8 cellular contexts compared by ENCODE assay signal in the genomic region with DNA sequence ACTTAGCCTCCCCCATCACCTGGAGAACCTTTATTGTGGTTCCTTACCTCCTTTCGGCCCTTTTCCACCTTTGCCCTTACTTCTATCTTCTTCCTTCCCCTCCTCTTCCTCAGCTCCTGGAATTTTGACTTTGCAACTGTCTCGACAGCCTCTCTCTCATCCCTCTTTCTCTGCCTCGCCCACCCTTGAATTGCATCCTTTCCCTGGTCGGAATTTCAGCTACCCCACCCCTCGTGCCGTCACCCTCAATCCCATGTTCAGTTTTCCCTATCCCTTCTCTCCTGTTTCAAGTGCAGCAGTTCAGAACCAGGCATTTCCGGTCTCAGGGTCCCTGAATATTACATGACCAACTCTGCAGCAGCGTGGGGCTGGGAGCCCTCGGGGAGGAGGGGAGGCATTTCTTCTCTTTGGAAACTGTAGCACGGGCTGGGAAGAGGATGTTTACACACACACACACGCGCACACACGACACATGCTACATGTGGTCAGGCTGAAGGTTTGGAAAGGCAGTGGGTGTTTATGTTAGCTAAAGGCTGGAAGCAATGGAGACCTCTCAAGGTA. TPM values are rescaled to one million over a fixed set of nuclear protein-coding genes. Genes with fewer than 3 reads are reported as not detected.
DNase-seq lines count a peak whose midpoint lies in the region; ATAC-seq and TF ChIP-seq lines count a peak whose summit lies in the region.

No MANE protein-coding gene starts in this region.

- H3K4me1 ChIP-seq in lower lobe of right lung (peaks cover 45% of the 10 kb centered on the region), thoracic aorta (ENCODE audit: control insufficient read depth in 1 of 2, low read depth in 2 of 2) (peaks cover 9 to 17% of the 10 kb centered on the region in 2 donors)

- H3K9me3 ChIP-seq in lower lobe of right lung (no peaks in the 10 kb centered on the region), thoracic aorta (no peaks in the 10 kb centered on the region)

- intact Hi-C loops in lower lobe of right lung (cut with DNase I) = no loop called here

- H3K27me3 ChIP-seq in lower lobe of right lung (ENCODE audit: low read depth) = no peaks in the 10 kb centered on the region
- no peaks in the 10 kb centered on the region for H3K27me3 ChIP-seq in thoracic aorta (replicated peaks; ENCODE audit: insufficient read depth)

- DNase-seq in activated T-cell treated with anti-CD3 and anti-CD28 coated beads, Interleukin-2, amount 50 U/mL, for 1 hour = peak; percentile 27
- DNase-seq in activated T-cell treated with anti-CD3 and anti-CD28 coated beads for 4 hours (no peak), lower lobe of right lung (peak; percentile 61), thoracic aorta (ENCODE audit: low spot score) (no peak), NCI-H1694 treated with DMSO at 0.1 percent for 48 hours (lab: John Stamatoyannopoulos, UW) (no peak), NCI-H1105 (lab: John Stamatoyannopoulos, UW) (no peak)

- H3K36me3 ChIP-seq in lower lobe of right lung = peaks cover 3% of the 10 kb centered on the region
- no peaks in the 10 kb centered on the region for H3K36me3 ChIP-seq in thoracic aorta

- peak overlapping the region; percentile 99 for H3K4me3 ChIP-seq in lower lobe of right lung
- peak overlapping the region; percentile 90 for H3K4me3 ChIP-seq in thoracic aorta

- ATAC-seq in lower lobe of right lung = peak; percentile 5 to 31
- no peak for ATAC-seq in thoracic aorta (ENCODE audit: insufficient number of reproducible peaks, low FRiP score, low read depth)

- H3K27ac ChIP-seq in cingulate gyrus (ENCODE audit: low read depth, low read length) = peak overlapping the region; percentile 95
- H3K27ac ChIP-seq in lower lobe of right lung = peak overlapping the region; percentile 93
- H3K27ac ChIP-seq in thoracic aorta = peak overlapping the region; percentile 71 to 77

- TF ChIP-seq CTCF in lower lobe of right lung (IDR thresholded peaks at IDR 0.05) (no peak), thoracic aorta (IDR thresholded peaks at IDR 0.05) (no peak)

TF ChIP-seq in PFSK-1, 5 proteins besides CTCF, POLR2A, EP300 and RAD21:
- TF ChIP-seq TAF1 (IDR thresholded peaks at IDR 0.05; ENCODE audit: borderline replicate concordance, insufficient read depth, low read length) = no peak
- peak; percentile 86; the same call in 1 of the 2 replicates for TF ChIP-seq SIN3A (IDR thresholded peaks at IDR 0.05; ENCODE audit: borderline replicate concordance, insufficient read depth, low read length)
- TF ChIP-seq FOXP2 (optimal IDR thresholded peaks at IDR 0.05; ENCODE audit: borderline replicate concordance, extremely low read depth, extremely low read length, insufficient read depth) = peak; percentile 90

RNA-seq across cellular contexts. Expression of gene MINK1, which starts 0.9 kb away (rescaled TPM):
- 63.4 TPM for polyA plus RNA-seq in PFSK-1 (2012; ENCODE audit: insufficient read length, low read depth)
- 155 TPM for total RNA-seq in lower lobe of right lung
- total RNA-seq in thoracic aorta = 10 to 100 TPM; 44.0 to 45.0 TPM

RNA-seq across cellular contexts. Expression of gene PLD2, which starts 27.1 kb away (rescaled TPM):
- 30.2 TPM for polyA plus RNA-seq in PFSK-1 (2012; ENCODE audit: insufficient read length, low read depth)
- total RNA-seq in lower lobe of right lung (38.4 TPM), thoracic aorta (10 to 100 TPM; 38.3 to 75.3 TPM)

RNA-seq across cellular contexts. Expression of gene PSMB6, which starts 38.1 kb away (rescaled TPM):
- polyA plus RNA-seq in PFSK-1 (2012; ENCODE audit: insufficient read length, low read depth) = 345 TPM
- total RNA-seq in lower lobe of right lung (95.5 TPM), thoracic aorta (100 to 1,000 TPM in 1 of 2 donors, 10 to 100 TPM in 1; 70.0 to 160 TPM)

RNA-seq across cellular contexts. Expression of gene GLTPD2, which starts 45.3 kb away (rescaled TPM):
- polyA plus RNA-seq in PFSK-1 (2012; ENCODE audit: insufficient read length, low read depth) = 2.4 TPM
- not detected for total RNA-seq in lower lobe of right lung
- not detected for total RNA-seq in thoracic aorta

Comparison
In these comparisons a context has a peak if more than half of its experiments do, and no peak if none do; other contexts are left out.
1. DNase-seq: peak in activated T-cell treated with anti-CD3 and anti-CD28 coated beads, Interleukin-2, amount 50 U/mL, for 1 hour (single experiment) and lower lobe of right lung (single experiment); none in activated T-cell treated with anti-CD3 and anti-CD28 coated beads for 4 hours (single experiment), thoracic aorta (single experiment), NCI-H1694 treated with DMSO at 0.1 percent for 48 hours (single experiment) and NCI-H1105 (single experiment).
2. Peak in every context shown above with its lines, with median percentiles within 50 percentile points of each other: H3K27ac ChIP-seq.